In genomic region chr12:27733791-27734190, GRCh38 we compare ENCODE assay signal across 9 cellular contexts. TPM values are rescaled to one million over a fixed set of nuclear protein-coding genes. Genes with fewer than 3 reads are reported as not detected.
"Had no signal": no experiment of that assay in that cellular context is flagged by ENCODE, and none has a peak within 500 bp of the region (broad histone marks: within the 10 kb centered on the region; RNA-seq: fewer than 3 reads in every experiment).

No MANE protein-coding gene starts in this region.

- H3K9ac ChIP-seq: SK-N-SH had no signal

- H3K4me3 ChIP-seq: MG63 had no signal

- H3K9me3 ChIP-seq: MG63, SK-N-SH had no signal

- H3K27me3 ChIP-seq: MG63 had no signal

- DNase-seq: NCI-H1092, NCI-H1417 treated with DMSO at 0.1 percent for 48 hours, NCI-H774, SK-N-SH had no signal

- H3K27ac ChIP-seq: RWPE1 had no signal

- H3K4me2 ChIP-seq: SK-N-SH had no signal

RNA-seq across cellular contexts. Expression of gene MANSC4, which starts 46.2 kb away (rescaled TPM):
- total RNA-seq: HT-29, LHCN-M2, NCI-H460 had no signal
- polyA plus RNA-seq: SK-N-SH had no signal
